Comparison of ENCODE assay signal across 17 cellular contexts in the genomic region with DNA sequence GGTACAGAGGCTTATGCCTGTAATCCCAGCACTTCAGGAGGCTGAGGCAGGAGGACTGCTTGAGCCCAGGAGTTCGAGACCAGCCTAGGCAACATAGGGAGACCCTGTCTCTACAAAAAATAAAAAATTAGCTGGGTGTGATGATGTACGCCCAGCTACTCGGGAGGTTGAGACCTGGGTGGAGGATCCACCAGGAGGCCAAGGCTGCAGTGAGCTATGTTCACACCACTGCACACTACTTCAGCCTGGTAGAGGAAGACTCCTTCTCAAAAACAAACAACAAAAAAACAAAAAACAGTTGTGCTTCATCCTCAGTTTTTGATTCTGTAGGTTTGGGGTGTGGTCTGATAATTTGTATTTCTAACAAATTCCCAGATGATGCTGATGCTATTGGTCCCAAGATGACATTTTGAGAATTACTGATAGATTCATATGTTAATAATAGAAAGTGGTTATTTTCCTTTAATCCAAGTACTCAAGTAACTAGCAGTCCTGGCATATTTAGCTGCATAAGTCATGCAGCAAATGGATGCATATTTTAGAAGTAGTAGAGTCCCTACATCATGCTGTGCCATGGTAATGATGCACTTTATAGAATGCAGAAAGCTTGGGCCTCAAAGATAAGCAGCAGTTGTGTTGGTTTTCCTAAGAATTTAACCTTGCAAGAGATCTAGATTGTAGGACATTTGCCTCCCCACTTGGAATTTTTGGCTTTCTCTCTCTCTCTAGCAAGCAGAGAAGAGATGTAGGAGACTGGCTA.
DNase-seq lines count a peak whose midpoint lies in the region; ATAC-seq, FAIRE-seq and TF ChIP-seq lines count a peak whose summit lies in the region.
"Had no signal": no experiment of that assay in that cellular context is flagged by ENCODE, and none has a peak within 500 bp of the region (broad histone marks: within the 10 kb centered on the region; RNA-seq: fewer than 3 reads in every experiment).

No MANE protein-coding gene starts in this region.

- H3K36me3 ChIP-seq in HepG2 (replicated peaks in 1 of 2; ENCODE audit: control insufficient read depth in 1 of 2, insufficient read depth in 2 of 2, low read length in 2 of 2) (no peaks in the 10 kb centered on the region), esophagus muscularis mucosa (peaks cover 0 to 5% (median 0%) of the 10 kb centered on the region in 4 donors)

- in situ Hi-C loops in HepG2 (cut with HindIII; ENCODE audit: extremely low pct_ligation_motif_present, low pct_unique_long_range_greater_than_20kb), result no loop called here

- H3K4me1 Mint-ChIP-seq in chondrocyte (ENCODE audit: low read depth), result peaks cover 42% of the 10 kb centered on the region

- H3K9me3 ChIP-seq in HepG2 (ENCODE audit: low read length) (no peaks in the 10 kb centered on the region), esophagus muscularis mucosa (no peaks in the 10 kb centered on the region)

- FAIRE-seq in HepG2 (lab: Jason Lieb, UNC), result no peak
- FAIRE-seq: A204.1 had no signal

- CTCF ChIA-PET in HepG2 (lab: Yijun Ruan, JAX; ENCODE audit: low intra/inter-chr PET ratio, low total read pairs), result no interaction called here

- H2AFZ ChIP-seq in HepG2 (ENCODE audit: low read length), result no peak overlapping the region
- H2AFZ ChIP-seq: GM23338, PC-9 had no signal

- H3K4me3 Mint-ChIP-seq in chondrocyte (ENCODE audit: unreplicated experiment), result no peak overlapping the region
- H3K4me3 Mint-ChIP-seq: GM23338 had no signal

- H3K9ac ChIP-seq in HepG2 (ENCODE audit: insufficient read depth, low read depth, low read length), result no peak overlapping the region

- intact Hi-C loops in HepG2 (cut with micrococcal nuclease; ENCODE audit: unreplicated experiment), result no loop called here
- intact Hi-C loops in esophagus muscularis mucosa (cut with DNase I), result no loop called here

- no peak for TF ChIP-seq EP300 in HepG2 (IDR thresholded peaks at IDR 0.05; ENCODE audit: low read depth in 2 of 2, low read length in 2 of 2)
- no peak for TF ChIP-seq EP300 in HepG2 (CRISPR knock-in tag; IDR thresholded peaks at IDR 0.05; ENCODE audit: borderline replicate concordance)
- TF ChIP-seq EP300 in esophagus muscularis mucosa (IDR thresholded peaks at IDR 0.05), result no peak

- H3K27me3 Mint-ChIP-seq in chondrocyte (ENCODE audit: low read depth), result no peaks in the 10 kb centered on the region

- TF ChIP-seq POLR2A in HepG2 (IDR thresholded peaks at IDR 0.05; ENCODE audit: insufficient read depth in 1 of 2, low read depth in 2 of 2, low read length in 2 of 2) (no peak), esophagus muscularis mucosa (IDR thresholded peaks at IDR 0.05; ENCODE audit: low read depth) (no peak)

- peak overlapping the region; percentile 14 for H3K27ac Mint-ChIP-seq in chondrocyte (ENCODE audit: unreplicated experiment)
- H3K27ac Mint-ChIP-seq: GM23338 had no signal

- H3K9me3 Mint-ChIP-seq in chondrocyte (ENCODE audit: low read depth), result no peaks in the 10 kb centered on the region
- H3K9me3 Mint-ChIP-seq: GM23338 had no signal

- TF ChIP-seq CTCF in AG10803 (conservative IDR thresholded peaks at IDR 0.05; ENCODE audit: low read length), result no peak
- no peak for TF ChIP-seq CTCF in chondrocyte (IDR thresholded peaks at IDR 0.05)
- TF ChIP-seq CTCF in HepG2 (CRISPR knock-in tag; IDR thresholded peaks at IDR 0.05), result no peak
- TF ChIP-seq CTCF in GM10266 (IDR thresholded peaks at IDR 0.05; ENCODE audit: control insufficient read depth, insufficient read depth, low read depth, missing control alignments), result no peak
- TF ChIP-seq CTCF in esophagus muscularis mucosa (IDR thresholded peaks at IDR 0.05), result no peak

- BruUV-seq in HepG2 (replicated peaks; lab: Mats Ljungman, UMichigan), result no TSS peak

- no peaks in the 10 kb centered on the region for H3K79me2 ChIP-seq in HepG2 (ENCODE audit: insufficient read depth, low read length)

- DNase-seq in AG10803 (ENCODE audit: low read depth) (peak; percentile 49), OCI-M1 (lab: John Stamatoyannopoulos, UW) (peak; percentile 16), chondrocyte (ENCODE audit: low spot score) (no peak), HepG2 (ENCODE audit: low spot score) (no peak), medulla oblongata (ENCODE audit: extremely low spot score) (no peak), GM10266 (ENCODE audit: extremely low spot score) (no peak), esophagus muscularis mucosa (ENCODE audit: extremely low spot score) (no peak)
- DNase-seq: C1 segment of cervical spinal cord, NCI-H1048, NCI-H1436 treated with DMSO at 0.1 percent for 48 hours, NCI-H2081, NCI-H510A, NCI-H774, PC-9 had no signal

- H3K4me3 ChIP-seq in AG10803 (ENCODE audit: low read length), result no peak overlapping the region
- H3K4me3 ChIP-seq in HepG2 (replicated peaks in 1 of 3; ENCODE audit: insufficient read depth in 1 of 3, low read depth in 2 of 3, low read length in 3 of 3), result no peak overlapping the region
- no peak overlapping the region for H3K4me3 ChIP-seq in esophagus muscularis mucosa
- H3K4me3 ChIP-seq: GM23338, PC-9 had no signal

- no peaks in the 10 kb centered on the region; the same call in 1 of the 2 replicates for H4K20me1 ChIP-seq in HepG2 (ENCODE audit: insufficient read depth, low read length)

- POLR2A ChIA-PET in HepG2 (lab: Yijun Ruan, JAX), result no interaction called here

- H3K4me1 ChIP-seq in HepG2 (ENCODE audit: insufficient read depth, low read length) (no peaks in the 10 kb centered on the region), esophagus muscularis mucosa (peaks cover 3 to 34% (median 21%) of the 10 kb centered on the region in 4 donors)

- H3K27ac ChIP-seq in HepG2 (ENCODE audit: extremely low read length, insufficient read depth, low read length) (no peak overlapping the region), esophagus muscularis mucosa (replicated peaks in 1 of 4) (no peak overlapping the region)
- H3K27ac ChIP-seq: PC-9 had no signal

- H3K36me3 Mint-ChIP-seq in chondrocyte (ENCODE audit: low read depth), result peaks cover 2% of the 10 kb centered on the region

- WGBS in HepG2 (ENCODE audit: low lambda C conversion rate), result 26% methylated on average over 3 of the region's 3 CpGs
- 92% methylated on average over 3 of the region's 3 CpGs for WGBS in esophagus muscularis mucosa

- ATAC-seq in HepG2 (peak; percentile 53), GM18517 (IDR thresholded peaks at IDR 0.05; ENCODE audit: unreplicated experiment) (no peak)
- ATAC-seq: GM23338 had no signal

- no peaks in the 10 kb centered on the region; a peak in 1 of 5 replicates for H3K27me3 ChIP-seq in HepG2 (ENCODE audit: control insufficient read depth in 1 of 2, insufficient read depth in 2 of 2, low read length in 2 of 2)
- H3K27me3 ChIP-seq in esophagus muscularis mucosa, result no peaks in the 10 kb centered on the region

- no peak overlapping the region for H3K4me2 ChIP-seq in HepG2 (ENCODE audit: low read depth, low read length)
- H3K4me2 ChIP-seq: GM23338, PC-9 had no signal

- TF ChIP-seq RAD21 in HepG2 (CRISPR knock-in tag; IDR thresholded peaks at IDR 0.05), result no peak

TF ChIP-seq in HepG2, 621 proteins besides CTCF, POLR2A, EP300 and RAD21:
- no peak for TF ChIP-seq ZFP91 (CRISPR knock-in tag; IDR thresholded peaks at IDR 0.05; ENCODE audit: borderline replicate concordance)
- TF ChIP-seq ZHX1 (CRISPR knock-in tag; IDR thresholded peaks at IDR 0.05; ENCODE audit: low read depth), result no peak

Comparison
In these comparisons a context has a peak if more than half of its experiments do, and no peak if none do; other contexts are left out.
1. DNase-seq: peak in AG10803 (single experiment) and OCI-M1 (single experiment); none in chondrocyte (single experiment), HepG2 (single experiment), medulla oblongata (single experiment), GM10266 (single experiment) and esophagus muscularis mucosa (single experiment).